In the genomic region with DNA sequence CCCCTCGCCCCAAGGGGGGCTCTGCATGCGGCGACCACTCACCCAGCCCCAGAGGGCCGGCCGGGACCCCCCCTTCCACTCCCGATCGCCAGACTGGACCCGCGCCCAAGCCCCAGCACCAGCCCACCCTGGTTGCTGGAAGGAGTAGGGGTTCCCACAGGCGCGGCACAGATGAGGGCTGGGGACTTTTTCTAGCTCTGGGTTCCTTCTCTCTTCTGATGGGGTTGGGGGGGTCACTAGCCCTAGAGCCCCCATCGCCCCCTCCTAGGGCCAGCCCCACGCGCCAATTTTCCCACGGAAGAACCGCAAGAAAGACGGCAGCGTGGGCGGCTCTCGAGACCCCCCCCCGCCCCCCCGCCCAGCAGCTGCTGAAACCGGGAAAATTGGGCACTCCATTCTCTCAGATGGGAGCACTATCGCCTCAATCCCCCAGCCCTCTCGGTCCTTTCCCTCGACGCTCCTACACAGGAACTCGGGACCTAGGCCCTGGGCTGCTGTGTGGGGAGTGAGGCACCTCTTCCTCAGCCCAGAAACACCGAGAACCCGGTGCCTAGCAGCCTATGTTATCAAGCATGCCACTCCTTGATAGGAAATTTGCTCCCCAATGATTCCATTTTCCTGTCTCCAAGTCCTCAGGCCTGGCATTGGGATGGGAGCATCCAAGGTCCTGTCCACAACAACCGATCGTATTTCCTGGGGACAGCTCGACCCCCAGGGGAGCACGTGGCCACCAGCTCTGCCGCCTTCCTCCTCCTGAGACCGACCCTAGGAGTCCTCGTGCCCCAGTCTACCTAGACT, we compare ENCODE assay signal across 11 cellular contexts. TPM values are rescaled to one million over a fixed set of nuclear protein-coding genes. Genes with fewer than 3 reads are reported as not detected.
A peak's percentile ranks its signal among the peaks of the same experiment; 100 is the strongest.
DNase-seq lines count a peak whose midpoint lies in the region; ATAC-seq and TF ChIP-seq lines count a peak whose summit lies in the region.
"Had no signal": no experiment of that assay in that cellular context is flagged by ENCODE, and none has a peak within 500 bp of the region (broad histone marks: within the 10 kb centered on the region; RNA-seq: fewer than 3 reads in every experiment).

No MANE protein-coding gene starts in this region.

- H3K4me3 Mint-ChIP-seq in progenitor cell of endocrine pancreas (ENCODE audit: low read depth), result peak overlapping the region; percentile 60

- H3F3A ChIP-seq in OCI-LY1 (ENCODE audit: insufficient read depth, low read length), result no peaks in the 10 kb centered on the region

- no peaks in the 10 kb centered on the region for H3K36me3 Mint-ChIP-seq in progenitor cell of endocrine pancreas (ENCODE audit: insufficient read depth)

- H3K4me3 ChIP-seq in OCI-LY1 (ENCODE audit: low read depth, low read length, poor library complexity, severe bottlenecking) (peak overlapping the region; percentile 67), thyroid gland (replicated peaks in 1 of 3) (peak overlapping the region in 1 of 3 donors; percentile 17), foreskin fibroblast (ENCODE audit: low read depth in 1 of 2, low read length in 2 of 2) (no peak overlapping the region)

- peak overlapping the region; percentile 55; the same call in 1 of the 2 replicates for H3K9ac ChIP-seq in OCI-LY1 (ENCODE audit: low read length)

- H3K9me3 ChIP-seq in OCI-LY1 (ENCODE audit: low read length) (no peaks in the 10 kb centered on the region), thyroid gland (no peaks in the 10 kb centered on the region)

- H3K9me2 ChIP-seq in OCI-LY1 (ENCODE audit: low read depth, low read length), result no peaks in the 10 kb centered on the region

- peak overlapping the region; percentile 77 for H3K27ac Mint-ChIP-seq in progenitor cell of endocrine pancreas

- no peaks in the 10 kb centered on the region for H3K36me3 ChIP-seq in OCI-LY1 (ENCODE audit: insufficient read depth, low read length)
- H3K36me3 ChIP-seq in thyroid gland, result no peaks in the 10 kb centered on the region

- no peaks in the 10 kb centered on the region for H4K20me1 ChIP-seq in OCI-LY1 (ENCODE audit: insufficient read depth, low read length)

- intact Hi-C loops in thyroid gland (cut with DNase I), result no loop called here

- no peak overlapping the region for H3K27ac ChIP-seq in OCI-LY1 (ENCODE audit: low read depth, low read length, poor library complexity, severe bottlenecking)
- H3K27ac ChIP-seq in thyroid gland, result peak overlapping the region in 1 of 3 donors; percentile 12

- DNase-seq in NCI-H1092 treated with DMSO at 0.1 percent for 48 hours (lab: John Stamatoyannopoulos, UW), result peak; percentile 31
- no peak for DNase-seq in NCI-H1092 (lab: John Stamatoyannopoulos, UW)
- peak; percentile 54 for DNase-seq in ecto neural progenitor cell (ENCODE audit: low spot score)
- DNase-seq in progenitor cell of endocrine pancreas (ENCODE audit: low spot score, unreplicated experiment), result no peak
- no peak for DNase-seq in thyroid gland
- no peak for DNase-seq in foreskin fibroblast
- DNase-seq: ACHN, activated gamma-delta T cell, Kasumi-1 had no signal

- peak overlapping the region; percentile 57 for H3K4me2 ChIP-seq in OCI-LY1 (ENCODE audit: low read length)

- H3K27me3 Mint-ChIP-seq in progenitor cell of endocrine pancreas, result peaks cover 50% of the 10 kb centered on the region

- H3K4me1 ChIP-seq in OCI-LY1 (ENCODE audit: insufficient read depth, low read length, severe bottlenecking) (peaks cover 49% of the 10 kb centered on the region), thyroid gland (peaks cover 40 to 61% of the 10 kb centered on the region in 2 donors)

- 35 to 36% methylated on average over 23 to 25 of the region's 37 CpGs for WGBS in thyroid gland, 2 donors

- no peak for TF ChIP-seq POLR2A in thyroid gland (IDR thresholded peaks at IDR 0.05)

- H3K27me3 ChIP-seq in OCI-LY1 (ENCODE audit: insufficient read depth, low read length) (no peaks in the 10 kb centered on the region), thyroid gland (peaks cover 42% of the 10 kb centered on the region)

- TF ChIP-seq CTCF in OCI-LY1 (IDR thresholded peaks at IDR 0.05; ENCODE audit: low read length) (no peak), progenitor cell of endocrine pancreas (IDR thresholded peaks at IDR 0.05; ENCODE audit: unreplicated experiment) (no peak), thyroid gland (IDR thresholded peaks at IDR 0.05) (no peak), foreskin fibroblast (IDR thresholded peaks at IDR 0.05; ENCODE audit: low read depth, low read length) (no peak)

- H3K79me2 ChIP-seq in OCI-LY1 (ENCODE audit: insufficient read depth, low read length), result no peaks in the 10 kb centered on the region

- H2AFZ ChIP-seq in OCI-LY1 (ENCODE audit: low read length), result no peak overlapping the region

- no peak for ATAC-seq in activated CD4-positive, CD25-positive, alpha-beta regulatory T cell treated with anti-CD3 and anti-CD28 coated beads, Interleukin-2, amount 50 U/mL, for 24 hours

- H3K4me1 Mint-ChIP-seq in progenitor cell of endocrine pancreas (ENCODE audit: low read depth), result peaks cover 18% of the 10 kb centered on the region

- no peaks in the 10 kb centered on the region for H3K9me3 Mint-ChIP-seq in progenitor cell of endocrine pancreas (ENCODE audit: low read depth)

RNA-seq across cellular contexts. Expression of a gene that starts 17.1 kb away (rescaled TPM):
- total RNA-seq in progenitor cell of endocrine pancreas (21.7 and 23.1 TPM in 2 replicates), thyroid gland (1 to 10 TPM; 1.7 to 3.5 (median 2.7) TPM)

RNA-seq across cellular contexts. Expression of a gene that starts 25.2 kb away (rescaled TPM):
- total RNA-seq in progenitor cell of endocrine pancreas (22.8 and 24.2 TPM in 2 replicates), thyroid gland (10 to 100 TPM in 3 of 4 donors, 1 to 10 TPM in 1; 5.6 to 17.2 (median 13.5) TPM)

RNA-seq across cellular contexts. Expression of a gene that starts 36.1 kb away (rescaled TPM):
- total RNA-seq in progenitor cell of endocrine pancreas (106 and 111 TPM in 2 replicates), thyroid gland (1 to 10 TPM in 3 of 4 donors, under 1 TPM in 1; 0.54 to 1.7 (median 1.1) TPM)

Comparison
In these comparisons a context has a peak if more than half of its experiments do, and no peak if none do; other contexts are left out.
1. DNase-seq: peak in NCI-H1092 treated with DMSO at 0.1 percent for 48 hours (single experiment) and ecto neural progenitor cell (single experiment); none in NCI-H1092 (single experiment), progenitor cell of endocrine pancreas (single experiment), thyroid gland (0 of 2) and foreskin fibroblast (0 of 2).
2. RNA of a gene that starts 36.1 kb away (total RNA-seq): 106 to 111 TPM in progenitor cell of endocrine pancreas; 0.54 to 1.7 TPM in thyroid gland; every median in the first group is over 10 times any median in the second.